Comparison of ENCODE assay signal across 25 cellular contexts in genomic region chr5:60257852-60258251, GRCh38.
A peak's percentile ranks its signal among the peaks of the same experiment; 100 is the strongest.
DNase-seq lines count a peak whose midpoint lies in the region; ATAC-seq and TF ChIP-seq lines count a peak whose summit lies in the region.
"Had no signal": no experiment of that assay in that cellular context is flagged by ENCODE, and none has a peak within 500 bp of the region (broad histone marks: within the 10 kb centered on the region; RNA-seq: fewer than 3 reads in every experiment).

No MANE protein-coding gene starts in this region.

- no peaks in the 10 kb centered on the region for H3K36me3 ChIP-seq in SK-N-SH (replicated peaks in 1 of 2; ENCODE audit: control insufficient read depth in 1 of 2, insufficient read depth in 2 of 2, low read length in 1 of 2)
- no peaks in the 10 kb centered on the region for H3K36me3 ChIP-seq in upper lobe of right lung
- H3K36me3 ChIP-seq: stomach had no signal

- TF ChIP-seq CTCF in SK-N-SH (IDR thresholded peaks at IDR 0.05) (no peak), upper lobe of right lung (IDR thresholded peaks at IDR 0.05) (no peak)

- H2AFZ ChIP-seq in SK-N-SH (ENCODE audit: low read depth) = peak overlapping the region; percentile 20; the same call in 1 of the 2 replicates

- H3K9me3 ChIP-seq in SK-N-SH = no peaks in the 10 kb centered on the region
- no peaks in the 10 kb centered on the region for H3K9me3 ChIP-seq in upper lobe of right lung
- H3K9me3 ChIP-seq: Caco-2, psoas muscle, stomach had no signal

- H3K9ac ChIP-seq in SK-N-SH = no peak overlapping the region

- H3K4me1 ChIP-seq in SK-N-SH (ENCODE audit: control insufficient read depth in 1 of 2, insufficient read depth in 2 of 2, low read depth in 1 of 2, low read length in 1 of 2) (peaks cover 0 to 12% of the 10 kb centered on the region in 2 experiments; a peak in 3 of 4 replicates), upper lobe of right lung (no peaks in the 10 kb centered on the region)
- H3K4me1 ChIP-seq: Caco-2, psoas muscle had no signal

- no peaks in the 10 kb centered on the region for H3K79me2 ChIP-seq in SK-N-SH (ENCODE audit: insufficient read depth)

- H4K20me1 ChIP-seq in SK-N-SH (ENCODE audit: insufficient read depth) = no peaks in the 10 kb centered on the region

- H3K27ac ChIP-seq in SK-N-SH (ENCODE audit: low read depth in 2 of 2, low read length in 1 of 2) (no peak overlapping the region), upper lobe of right lung (no peak overlapping the region)
- H3K27ac ChIP-seq: psoas muscle, SK-N-MC, stomach had no signal

- DNase-seq in SK-N-SH (no peak), OCI-M1 (lab: John Stamatoyannopoulos, UW) (peak; percentile 23), fibroblast of peridontal ligament (ENCODE audit: extremely low read depth) (peak; percentile 9), upper lobe of right lung (no peak), ureter (ENCODE audit: low spot score) (no peak), T-helper 2 cell (no peak), HK-2 (ENCODE audit: unreplicated experiment) (no peak)
- DNase-seq: activated CD4-positive, alpha-beta T cell treated with anti-CD3 and anti-CD28 coated beads, Interleukin-2, amount 50 U/mL, for 48 hours; activated effector memory CD4-positive, alpha-beta T cell treated with Interleukin-2 at 50 U/mL for 16 hours; activated naive CD8-positive, alpha-beta T cell treated with anti-CD3 and anti-CD28 coated beads, Interleukin-2, amount 10 ng/mL, durations not matched to agents 7 days and 5 days; Caco-2; HCEC 1CT; kidney glomerular epithelial cell; mammary epithelial cell; NCI-H510A; NK-92 treated with Interleukin-12 subunit alpha and Interleukin-12 subunit beta, amount 100 ng/mL, for 24 hours; psoas muscle; RPMI8226; stimulated activated CD8-positive, alpha-beta memory T cell treated with anti-CD3 and anti-CD28 coated beads, Interleukin-4, amount 100 ng/mL, for 48 hours; stomach; T1000; trophoblast cell had no signal

- ATAC-seq in SK-N-SH treated with all-trans-retinoic acid at 6 μM for 48 hours (no peak), upper lobe of right lung (peak; percentile 88)
- ATAC-seq: psoas muscle had no signal

- H3K27me3 ChIP-seq in SK-N-SH (ENCODE audit: insufficient read depth) (no peaks in the 10 kb centered on the region), upper lobe of right lung (no peaks in the 10 kb centered on the region)
- H3K27me3 ChIP-seq: dorsolateral prefrontal cortex, stomach had no signal

- no peak for TF ChIP-seq EP300 in SK-N-SH (IDR thresholded peaks at IDR 0.05; ENCODE audit: borderline replicate concordance in 1 of 2, low read depth in 1 of 2, low read length in 1 of 2)

- 72% methylated on average over 5 of the region's 5 CpGs for WGBS in SK-N-SH (ENCODE audit: low lambda C conversion rate)

- intact Hi-C loops in upper lobe of right lung (cut with DNase I) = no loop called here

- no peak overlapping the region for H3K4me2 ChIP-seq in SK-N-SH

- CTCF ChIA-PET in SK-N-SH (lab: Yijun Ruan, JAX) = interaction anchor here (0.7 to 1.1 kb wide), 2 partner anchors 30 to 442 kb away, joined by 3 read pairs; partner anchors contain the start of gene DEPDC1B

- TF ChIP-seq RAD21 in SK-N-SH (IDR thresholded peaks at IDR 0.05; ENCODE audit: low read length) = no peak

- H3K4me3 ChIP-seq in SK-N-SH (ENCODE audit: low read depth in 2 of 2, low read length in 1 of 2) (no peak overlapping the region), upper lobe of right lung (no peak overlapping the region)
- H3K4me3 ChIP-seq: psoas muscle, SK-N-MC, stomach had no signal

- no peaks in the 10 kb centered on the region for H3K9me2 ChIP-seq in SK-N-SH

- H3F3A ChIP-seq in SK-N-SH (replicated peaks; ENCODE audit: insufficient read depth) = peaks cover 5% of the 10 kb centered on the region

- POLR2A ChIA-PET in SK-N-SH (lab: Yijun Ruan, JAX) = no interaction called here

TF ChIP-seq in SK-N-SH, 30 proteins besides CTCF, POLR2A, EP300 and RAD21:
- TF ChIP-seq, protein P1, sequence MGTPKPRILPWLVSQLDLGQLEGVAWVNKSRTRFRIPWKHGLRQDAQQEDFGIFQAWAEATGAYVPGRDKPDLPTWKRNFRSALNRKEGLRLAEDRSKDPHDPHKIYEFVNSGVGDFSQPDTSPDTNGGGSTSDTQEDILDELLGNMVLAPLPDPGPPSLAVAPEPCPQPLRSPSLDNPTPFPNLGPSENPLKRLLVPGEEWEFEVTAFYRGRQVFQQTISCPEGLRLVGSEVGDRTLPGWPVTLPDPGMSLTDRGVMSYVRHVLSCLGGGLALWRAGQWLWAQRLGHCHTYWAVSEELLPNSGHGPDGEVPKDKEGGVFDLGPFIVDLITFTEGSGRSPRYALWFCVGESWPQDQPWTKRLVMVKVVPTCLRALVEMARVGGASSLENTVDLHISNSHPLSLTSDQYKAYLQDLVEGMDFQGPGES (IDR thresholded peaks at IDR 0.05; ENCODE audit: low read depth, low read length) = no peak
- no peak for TF ChIP-seq ELF1 (IDR thresholded peaks at IDR 0.05)
- no peak for TF ChIP-seq NFIC (IDR thresholded peaks at IDR 0.05; ENCODE audit: borderline replicate concordance)
- TF ChIP-seq, protein P2, sequence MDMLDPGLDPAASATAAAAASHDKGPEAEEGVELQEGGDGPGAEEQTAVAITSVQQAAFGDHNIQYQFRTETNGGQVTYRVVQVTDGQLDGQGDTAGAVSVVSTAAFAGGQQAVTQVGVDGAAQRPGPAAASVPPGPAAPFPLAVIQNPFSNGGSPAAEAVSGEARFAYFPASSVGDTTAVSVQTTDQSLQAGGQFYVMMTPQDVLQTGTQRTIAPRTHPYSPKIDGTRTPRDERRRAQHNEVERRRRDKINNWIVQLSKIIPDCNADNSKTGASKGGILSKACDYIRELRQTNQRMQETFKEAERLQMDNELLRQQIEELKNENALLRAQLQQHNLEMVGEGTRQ (IDR thresholded peaks at IDR 0.05; ENCODE audit: borderline replicate concordance, low read depth, low read length) = no peak
- no peak for TF ChIP-seq TAF1 (IDR thresholded peaks at IDR 0.05; ENCODE audit: borderline replicate concordance, low read depth, low read length)
- no peak for TF ChIP-seq SIN3A (IDR thresholded peaks at IDR 0.05; ENCODE audit: borderline replicate concordance, low read depth, low read length)
- TF ChIP-seq RCOR1 (IDR thresholded peaks at IDR 0.05; ENCODE audit: low read length) = no peak
- no peak for TF ChIP-seq TEAD4 (IDR thresholded peaks at IDR 0.05; ENCODE audit: borderline replicate concordance, insufficient read depth)
- TF ChIP-seq EZH2phosphoT487 (IDR thresholded peaks at IDR 0.05; ENCODE audit: borderline replicate concordance, low read depth) = no peak

TF ChIP-seq in SK-N-SH treated with all-trans-retinoic acid at 6 μM for 48 hours, 23 proteins besides CTCF, POLR2A, EP300 and RAD21 (continues in another document):
- no peak for TF ChIP-seq SNAI2 (CRISPR knock-in tag; IDR thresholded peaks at IDR 0.05)
- TF ChIP-seq ESRRG (CRISPR knock-in tag; IDR thresholded peaks at IDR 0.05) = no peak
- no peak for TF ChIP-seq ZNF565 (CRISPR knock-in tag; conservative IDR thresholded peaks at IDR 0.05; ENCODE audit: low read depth)
- TF ChIP-seq PPARA (CRISPR knock-in tag; IDR thresholded peaks at IDR 0.05; ENCODE audit: borderline replicate concordance) = no peak
- no peak for TF ChIP-seq ZNF70 (CRISPR knock-in tag; IDR thresholded peaks at IDR 0.05)
- TF ChIP-seq, protein P3, sequence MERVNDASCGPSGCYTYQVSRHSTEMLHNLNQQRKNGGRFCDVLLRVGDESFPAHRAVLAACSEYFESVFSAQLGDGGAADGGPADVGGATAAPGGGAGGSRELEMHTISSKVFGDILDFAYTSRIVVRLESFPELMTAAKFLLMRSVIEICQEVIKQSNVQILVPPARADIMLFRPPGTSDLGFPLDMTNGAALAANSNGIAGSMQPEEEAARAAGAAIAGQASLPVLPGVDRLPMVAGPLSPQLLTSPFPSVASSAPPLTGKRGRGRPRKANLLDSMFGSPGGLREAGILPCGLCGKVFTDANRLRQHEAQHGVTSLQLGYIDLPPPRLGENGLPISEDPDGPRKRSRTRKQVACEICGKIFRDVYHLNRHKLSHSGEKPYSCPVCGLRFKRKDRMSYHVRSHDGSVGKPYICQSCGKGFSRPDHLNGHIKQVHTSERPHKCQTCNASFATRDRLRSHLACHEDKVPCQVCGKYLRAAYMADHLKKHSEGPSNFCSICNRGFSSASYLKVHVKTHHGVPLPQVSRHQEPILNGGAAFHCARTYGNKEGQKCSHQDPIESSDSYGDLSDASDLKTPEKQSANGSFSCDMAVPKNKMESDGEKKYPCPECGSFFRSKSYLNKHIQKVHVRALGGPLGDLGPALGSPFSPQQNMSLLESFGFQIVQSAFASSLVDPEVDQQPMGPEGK (CRISPR knock-in tag; IDR thresholded peaks at IDR 0.05; ENCODE audit: borderline replicate concordance) = no peak
- TF ChIP-seq RARB (CRISPR knock-in tag; IDR thresholded peaks at IDR 0.05) = no peak
- TF ChIP-seq OSR1 (CRISPR knock-in tag; IDR thresholded peaks at IDR 0.05) = no peak
- TF ChIP-seq CSDC2 (CRISPR knock-in tag; IDR thresholded peaks at IDR 0.05) = no peak
- TF ChIP-seq, protein P4, sequence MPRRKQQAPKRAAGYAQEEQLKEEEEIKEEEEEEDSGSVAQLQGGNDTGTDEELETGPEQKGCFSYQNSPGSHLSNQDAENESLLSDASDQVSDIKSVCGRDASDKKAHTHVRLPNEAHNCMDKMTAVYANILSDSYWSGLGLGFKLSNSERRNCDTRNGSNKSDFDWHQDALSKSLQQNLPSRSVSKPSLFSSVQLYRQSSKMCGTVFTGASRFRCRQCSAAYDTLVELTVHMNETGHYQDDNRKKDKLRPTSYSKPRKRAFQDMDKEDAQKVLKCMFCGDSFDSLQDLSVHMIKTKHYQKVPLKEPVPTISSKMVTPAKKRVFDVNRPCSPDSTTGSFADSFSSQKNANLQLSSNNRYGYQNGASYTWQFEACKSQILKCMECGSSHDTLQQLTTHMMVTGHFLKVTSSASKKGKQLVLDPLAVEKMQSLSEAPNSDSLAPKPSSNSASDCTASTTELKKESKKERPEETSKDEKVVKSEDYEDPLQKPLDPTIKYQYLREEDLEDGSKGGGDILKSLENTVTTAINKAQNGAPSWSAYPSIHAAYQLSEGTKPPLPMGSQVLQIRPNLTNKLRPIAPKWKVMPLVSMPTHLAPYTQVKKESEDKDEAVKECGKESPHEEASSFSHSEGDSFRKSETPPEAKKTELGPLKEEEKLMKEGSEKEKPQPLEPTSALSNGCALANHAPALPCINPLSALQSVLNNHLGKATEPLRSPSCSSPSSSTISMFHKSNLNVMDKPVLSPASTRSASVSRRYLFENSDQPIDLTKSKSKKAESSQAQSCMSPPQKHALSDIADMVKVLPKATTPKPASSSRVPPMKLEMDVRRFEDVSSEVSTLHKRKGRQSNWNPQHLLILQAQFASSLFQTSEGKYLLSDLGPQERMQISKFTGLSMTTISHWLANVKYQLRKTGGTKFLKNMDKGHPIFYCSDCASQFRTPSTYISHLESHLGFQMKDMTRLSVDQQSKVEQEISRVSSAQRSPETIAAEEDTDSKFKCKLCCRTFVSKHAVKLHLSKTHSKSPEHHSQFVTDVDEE (CRISPR knock-in tag; IDR thresholded peaks at IDR 0.05) = no peak
- no peak for TF ChIP-seq ZFP3 (CRISPR knock-in tag; IDR thresholded peaks at IDR 0.05)
- no peak for TF ChIP-seq ZFP30 (CRISPR knock-in tag; IDR thresholded peaks at IDR 0.05)

Comparison
In these comparisons a context has a peak if more than half of its experiments do, and no peak if none do; other contexts are left out.
1. DNase-seq: peak in OCI-M1 (single experiment) and fibroblast of peridontal ligament (single experiment); none in SK-N-SH (single experiment), upper lobe of right lung (single experiment), ureter (single experiment), T-helper 2 cell (0 of 5) and HK-2 (single experiment).